Comparison of ENCODE assay signal across 1 cellular context in the genomic region with DNA sequence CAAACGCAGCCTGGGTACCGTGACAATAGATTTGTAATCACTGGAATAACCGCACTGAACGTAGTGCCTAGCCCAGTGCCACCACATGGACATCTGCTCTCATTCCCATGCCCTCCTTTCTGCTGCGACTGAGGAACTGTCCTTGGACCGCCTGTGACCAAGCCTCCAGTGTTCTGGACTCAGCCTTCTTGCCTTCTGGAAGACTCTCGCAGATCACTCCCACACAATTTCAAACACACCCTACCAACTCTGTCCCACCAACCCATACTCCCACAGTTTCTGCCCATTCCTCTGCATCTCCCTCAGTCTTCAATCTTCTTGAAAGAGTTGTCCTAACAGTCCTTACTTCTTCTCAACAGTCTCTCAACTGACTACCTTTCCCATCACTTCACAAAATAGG.
TF ChIP-seq lines count a peak whose summit lies in the region.

No MANE protein-coding gene starts in this region.

TF ChIP-seq in liver, 16 proteins besides CTCF, POLR2A, EP300 and RAD21 (continued from another document):
- TF ChIP-seq ZBTB33 (IDR thresholded peaks at IDR 0.05) (no peak), HNF4G (IDR thresholded peaks at IDR 0.05) (no peak), FOXA2 (IDR thresholded peaks at IDR 0.05) (no peak)
